1 cellular context compared by ENCODE assay signal in the genomic region with DNA sequence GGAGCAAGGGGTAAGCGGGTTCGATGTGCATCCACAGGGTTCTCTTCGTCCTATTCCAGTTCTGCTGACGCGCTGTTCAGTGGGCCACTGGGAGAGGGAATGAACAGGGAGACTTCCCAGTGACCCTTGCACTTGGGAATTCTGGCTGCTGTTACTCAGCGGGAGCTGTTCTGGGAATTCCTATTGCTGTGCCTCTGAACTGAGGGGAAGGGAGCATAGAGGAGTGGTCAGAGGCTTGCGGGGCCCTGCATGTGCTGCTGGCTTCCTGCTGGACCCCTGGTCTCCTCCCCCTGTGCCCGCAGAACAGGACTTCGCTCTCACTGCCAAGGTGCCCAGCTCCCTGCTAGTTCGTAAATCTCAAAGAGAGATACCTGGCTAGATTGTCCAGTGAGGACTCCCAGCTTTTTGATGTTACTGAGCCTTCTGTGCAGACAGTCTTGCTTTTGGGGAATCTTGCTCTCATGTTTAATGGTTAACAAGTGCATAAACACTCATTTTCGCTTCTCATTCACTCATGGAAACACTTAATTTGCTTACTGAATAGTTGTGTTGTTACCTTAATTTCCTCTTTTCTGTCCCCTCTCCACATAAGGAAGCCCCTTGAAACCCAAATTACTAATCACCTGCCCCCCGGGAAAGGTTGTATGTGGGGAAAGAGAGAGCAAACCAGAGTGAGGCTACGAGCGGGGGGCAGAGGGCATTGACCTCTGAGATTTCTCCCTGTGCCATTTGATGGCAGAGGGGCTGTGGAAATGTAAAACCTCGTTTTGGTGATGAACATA.
TF ChIP-seq lines count a peak whose summit lies in the region.

No MANE protein-coding gene starts in this region.

TF ChIP-seq in GM12878, 131 proteins besides CTCF, POLR2A, EP300 and RAD21:
- TF ChIP-seq ASH2L (IDR thresholded peaks at IDR 0.05; ENCODE audit: borderline replicate concordance, low read depth) (no peak), HCFC1 (IDR thresholded peaks at IDR 0.05; ENCODE audit: low read length) (no peak), MTA2 (IDR thresholded peaks at IDR 0.05; ENCODE audit: low read depth) (peak; percentile 75), MYB (IDR thresholded peaks at IDR 0.05; ENCODE audit: borderline replicate concordance, low read depth, low read length) (no peak), BHLHE40 (IDR thresholded peaks at IDR 0.05; ENCODE audit: borderline replicate concordance in 1 of 2, low read depth in 2 of 2, low read length in 1 of 2) (peak in 1 of 2 experiments; percentile 37; a peak in 1 of 4 replicates), NKRF (conservative IDR thresholded peaks at IDR 0.05) (0 out of 2 replicates have a peak, but pooled peaks have one; percentile 22), RELB (IDR thresholded peaks at IDR 0.05; ENCODE audit: low read depth) (peak; percentile 61; the same call in 1 of the 2 replicates), SMARCA5 (IDR thresholded peaks at IDR 0.05) (0 out of 2 replicates have a peak, but pooled peaks have one; percentile 8), MEF2B (IDR thresholded peaks at IDR 0.05; ENCODE audit: partially characterized antibody, poor library complexity, severe bottlenecking) (peak; percentile 15), MXI1 (IDR thresholded peaks at IDR 0.05; ENCODE audit: low read depth, low read length) (peak; percentile 30; the same call in 1 of the 2 replicates), NR2C1 (IDR thresholded peaks at IDR 0.05) (0 out of 2 replicates have a peak, but pooled peaks have one; percentile 8), CEBPZ (IDR thresholded peaks at IDR 0.05; ENCODE audit: low read depth, low read length) (no peak), GATAD2B (conservative IDR thresholded peaks at IDR 0.05; ENCODE audit: low read depth) (no peak), DPF2 (IDR thresholded peaks at IDR 0.05) (0 out of 2 replicates have a peak, but pooled peaks have one; percentile 26), POU2F2 (IDR thresholded peaks at IDR 0.05; ENCODE audit: borderline replicate concordance, low read depth, low read length) (0 out of 3 replicates have a peak, but pooled peaks have one; percentile 5), MYC (IDR thresholded peaks at IDR 0.05; ENCODE audit: insufficient read depth, insufficient read length, insufficient replicate concordance, low read length, severe bottlenecking) (no peak), NBN (IDR thresholded peaks at IDR 0.05) (peak; percentile 20; the same call in 1 of the 2 replicates), LARP7 (IDR thresholded peaks at IDR 0.05) (no peak), SIN3A (IDR thresholded peaks at IDR 0.05; ENCODE audit: low read depth, low read length) (no peak), NR2F1 (conservative IDR thresholded peaks at IDR 0.05) (peak; percentile 83), IKZF2 (IDR thresholded peaks at IDR 0.05) (peak in 1 of 2 experiments; percentile 13; a peak in 2 of 4 replicates), IKZF1 (conservative IDR thresholded peaks at IDR 0.05) (peak; percentile 59), JUND (IDR thresholded peaks at IDR 0.05; ENCODE audit: low read depth, low read length) (no peak)
- TF ChIP-seq, protein P1, sequence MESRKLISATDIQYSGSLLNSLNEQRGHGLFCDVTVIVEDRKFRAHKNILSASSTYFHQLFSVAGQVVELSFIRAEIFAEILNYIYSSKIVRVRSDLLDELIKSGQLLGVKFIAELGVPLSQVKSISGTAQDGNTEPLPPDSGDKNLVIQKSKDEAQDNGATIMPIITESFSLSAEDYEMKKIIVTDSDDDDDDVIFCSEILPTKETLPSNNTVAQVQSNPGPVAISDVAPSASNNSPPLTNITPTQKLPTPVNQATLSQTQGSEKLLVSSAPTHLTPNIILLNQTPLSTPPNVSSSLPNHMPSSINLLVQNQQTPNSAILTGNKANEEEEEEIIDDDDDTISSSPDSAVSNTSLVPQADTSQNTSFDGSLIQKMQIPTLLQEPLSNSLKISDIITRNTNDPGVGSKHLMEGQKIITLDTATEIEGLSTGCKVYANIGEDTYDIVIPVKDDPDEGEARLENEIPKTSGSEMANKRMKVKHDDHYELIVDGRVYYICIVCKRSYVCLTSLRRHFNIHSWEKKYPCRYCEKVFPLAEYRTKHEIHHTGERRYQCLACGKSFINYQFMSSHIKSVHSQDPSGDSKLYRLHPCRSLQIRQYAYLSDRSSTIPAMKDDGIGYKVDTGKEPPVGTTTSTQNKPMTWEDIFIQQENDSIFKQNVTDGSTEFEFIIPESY (IDR thresholded peaks at IDR 0.05), result no peak
- TF ChIP-seq, protein P2, sequence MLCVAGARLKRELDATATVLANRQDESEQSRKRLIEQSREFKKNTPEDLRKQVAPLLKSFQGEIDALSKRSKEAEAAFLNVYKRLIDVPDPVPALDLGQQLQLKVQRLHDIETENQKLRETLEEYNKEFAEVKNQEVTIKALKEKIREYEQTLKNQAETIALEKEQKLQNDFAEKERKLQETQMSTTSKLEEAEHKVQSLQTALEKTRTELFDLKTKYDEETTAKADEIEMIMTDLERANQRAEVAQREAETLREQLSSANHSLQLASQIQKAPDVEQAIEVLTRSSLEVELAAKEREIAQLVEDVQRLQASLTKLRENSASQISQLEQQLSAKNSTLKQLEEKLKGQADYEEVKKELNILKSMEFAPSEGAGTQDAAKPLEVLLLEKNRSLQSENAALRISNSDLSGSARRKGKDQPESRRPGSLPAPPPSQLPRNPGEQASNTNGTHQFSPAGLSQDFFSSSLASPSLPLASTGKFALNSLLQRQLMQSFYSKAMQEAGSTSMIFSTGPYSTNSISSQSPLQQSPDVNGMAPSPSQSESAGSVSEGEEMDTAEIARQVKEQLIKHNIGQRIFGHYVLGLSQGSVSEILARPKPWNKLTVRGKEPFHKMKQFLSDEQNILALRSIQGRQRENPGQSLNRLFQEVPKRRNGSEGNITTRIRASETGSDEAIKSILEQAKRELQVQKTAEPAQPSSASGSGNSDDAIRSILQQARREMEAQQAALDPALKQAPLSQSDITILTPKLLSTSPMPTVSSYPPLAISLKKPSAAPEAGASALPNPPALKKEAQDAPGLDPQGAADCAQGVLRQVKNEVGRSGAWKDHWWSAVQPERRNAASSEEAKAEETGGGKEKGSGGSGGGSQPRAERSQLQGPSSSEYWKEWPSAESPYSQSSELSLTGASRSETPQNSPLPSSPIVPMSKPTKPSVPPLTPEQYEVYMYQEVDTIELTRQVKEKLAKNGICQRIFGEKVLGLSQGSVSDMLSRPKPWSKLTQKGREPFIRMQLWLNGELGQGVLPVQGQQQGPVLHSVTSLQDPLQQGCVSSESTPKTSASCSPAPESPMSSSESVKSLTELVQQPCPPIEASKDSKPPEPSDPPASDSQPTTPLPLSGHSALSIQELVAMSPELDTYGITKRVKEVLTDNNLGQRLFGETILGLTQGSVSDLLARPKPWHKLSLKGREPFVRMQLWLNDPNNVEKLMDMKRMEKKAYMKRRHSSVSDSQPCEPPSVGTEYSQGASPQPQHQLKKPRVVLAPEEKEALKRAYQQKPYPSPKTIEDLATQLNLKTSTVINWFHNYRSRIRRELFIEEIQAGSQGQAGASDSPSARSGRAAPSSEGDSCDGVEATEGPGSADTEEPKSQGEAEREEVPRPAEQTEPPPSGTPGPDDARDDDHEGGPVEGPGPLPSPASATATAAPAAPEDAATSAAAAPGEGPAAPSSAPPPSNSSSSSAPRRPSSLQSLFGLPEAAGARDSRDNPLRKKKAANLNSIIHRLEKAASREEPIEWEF (IDR thresholded peaks at IDR 0.05; ENCODE audit: insufficient replicate concordance, low read depth, low read length), result no peak
- TF ChIP-seq, protein P3, sequence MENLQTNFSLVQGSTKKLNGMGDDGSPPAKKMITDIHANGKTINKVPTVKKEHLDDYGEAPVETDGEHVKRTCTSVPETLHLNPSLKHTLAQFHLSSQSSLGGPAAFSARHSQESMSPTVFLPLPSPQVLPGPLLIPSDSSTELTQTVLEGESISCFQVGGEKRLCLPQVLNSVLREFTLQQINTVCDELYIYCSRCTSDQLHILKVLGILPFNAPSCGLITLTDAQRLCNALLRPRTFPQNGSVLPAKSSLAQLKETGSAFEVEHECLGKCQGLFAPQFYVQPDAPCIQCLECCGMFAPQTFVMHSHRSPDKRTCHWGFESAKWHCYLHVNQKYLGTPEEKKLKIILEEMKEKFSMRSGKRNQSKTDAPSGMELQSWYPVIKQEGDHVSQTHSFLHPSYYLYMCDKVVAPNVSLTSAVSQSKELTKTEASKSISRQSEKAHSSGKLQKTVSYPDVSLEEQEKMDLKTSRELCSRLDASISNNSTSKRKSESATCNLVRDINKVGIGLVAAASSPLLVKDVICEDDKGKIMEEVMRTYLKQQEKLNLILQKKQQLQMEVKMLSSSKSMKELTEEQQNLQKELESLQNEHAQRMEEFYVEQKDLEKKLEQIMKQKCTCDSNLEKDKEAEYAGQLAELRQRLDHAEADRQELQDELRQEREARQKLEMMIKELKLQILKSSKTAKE (IDR thresholded peaks at IDR 0.05; ENCODE audit: low read depth, poor library complexity, severe bottlenecking), result peak; percentile 38
- TF ChIP-seq, protein P4, sequence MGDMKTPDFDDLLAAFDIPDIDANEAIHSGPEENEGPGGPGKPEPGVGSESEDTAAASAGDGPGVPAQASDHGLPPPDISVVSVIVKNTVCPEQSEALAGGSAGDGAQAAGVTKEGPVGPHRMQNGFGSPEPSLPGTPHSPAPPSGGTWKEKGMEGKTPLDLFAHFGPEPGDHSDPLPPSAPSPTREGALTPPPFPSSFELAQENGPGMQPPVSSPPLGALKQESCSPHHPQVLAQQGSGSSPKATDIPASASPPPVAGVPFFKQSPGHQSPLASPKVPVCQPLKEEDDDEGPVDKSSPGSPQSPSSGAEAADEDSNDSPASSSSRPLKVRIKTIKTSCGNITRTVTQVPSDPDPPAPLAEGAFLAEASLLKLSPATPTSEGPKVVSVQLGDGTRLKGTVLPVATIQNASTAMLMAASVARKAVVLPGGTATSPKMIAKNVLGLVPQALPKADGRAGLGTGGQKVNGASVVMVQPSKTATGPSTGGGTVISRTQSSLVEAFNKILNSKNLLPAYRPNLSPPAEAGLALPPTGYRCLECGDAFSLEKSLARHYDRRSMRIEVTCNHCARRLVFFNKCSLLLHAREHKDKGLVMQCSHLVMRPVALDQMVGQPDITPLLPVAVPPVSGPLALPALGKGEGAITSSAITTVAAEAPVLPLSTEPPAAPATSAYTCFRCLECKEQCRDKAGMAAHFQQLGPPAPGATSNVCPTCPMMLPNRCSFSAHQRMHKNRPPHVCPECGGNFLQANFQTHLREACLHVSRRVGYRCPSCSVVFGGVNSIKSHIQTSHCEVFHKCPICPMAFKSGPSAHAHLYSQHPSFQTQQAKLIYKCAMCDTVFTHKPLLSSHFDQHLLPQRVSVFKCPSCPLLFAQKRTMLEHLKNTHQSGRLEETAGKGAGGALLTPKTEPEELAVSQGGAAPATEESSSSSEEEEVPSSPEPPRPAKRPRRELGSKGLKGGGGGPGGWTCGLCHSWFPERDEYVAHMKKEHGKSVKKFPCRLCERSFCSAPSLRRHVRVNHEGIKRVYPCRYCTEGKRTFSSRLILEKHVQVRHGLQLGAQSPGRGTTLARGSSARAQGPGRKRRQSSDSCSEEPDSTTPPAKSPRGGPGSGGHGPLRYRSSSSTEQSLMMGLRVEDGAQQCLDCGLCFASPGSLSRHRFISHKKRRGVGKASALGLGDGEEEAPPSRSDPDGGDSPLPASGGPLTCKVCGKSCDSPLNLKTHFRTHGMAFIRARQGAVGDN (IDR thresholded peaks at IDR 0.05), result 0 out of 2 replicates have a peak, but pooled peaks have one; percentile 18
